ENCODE assay signal across 16 cellular contexts in the genomic region with DNA sequence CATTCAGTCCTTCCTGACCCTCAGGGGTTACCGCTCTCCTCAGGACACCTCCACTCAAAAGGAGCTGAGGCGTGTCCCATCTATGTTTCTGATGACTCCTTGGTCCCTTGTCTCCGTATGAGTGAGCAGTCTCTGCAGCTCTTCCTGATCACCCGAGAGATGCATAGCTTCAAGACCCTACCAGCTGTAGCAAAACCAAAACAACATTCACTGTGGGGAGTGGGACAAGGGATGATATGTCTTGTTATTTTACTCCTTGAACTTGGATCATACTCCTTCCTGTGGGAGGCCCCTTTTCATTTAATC. TPM values are rescaled to one million over a fixed set of nuclear protein-coding genes. Genes with fewer than 3 reads are reported as not detected.
DNase-seq lines count a peak whose midpoint lies in the region; ATAC-seq and TF ChIP-seq lines count a peak whose summit lies in the region.
"Had no signal": no experiment of that assay in that cellular context is flagged by ENCODE, and none has a peak within 500 bp of the region (broad histone marks: within the 10 kb centered on the region; RNA-seq: fewer than 3 reads in every experiment).

No MANE protein-coding gene starts in this region.

- 91% methylated on average over 4 of the region's 4 CpGs for WGBS in hepatocyte (ENCODE audit: low lambda C conversion rate, missing lambda C conversion rate)

- H3K4me2 ChIP-seq in hepatocyte = no peak overlapping the region

- no peaks in the 10 kb centered on the region for H3K36me3 ChIP-seq in hepatocyte (replicated peaks; ENCODE audit: insufficient read depth, low read depth)
- H3K36me3 ChIP-seq: gastroesophageal sphincter, thoracic aorta had no signal

- H3K79me2 ChIP-seq in hepatocyte = no peaks in the 10 kb centered on the region

- H3K27ac Mint-ChIP-seq in central memory CD8-positive, alpha-beta T cell (ENCODE audit: low read depth) = peak overlapping the region; percentile 7
- H3K27ac Mint-ChIP-seq: activated CD4-positive, alpha-beta T cell treated with anti-CD3 and anti-CD28 coated beads, Interleukin-2, amount 10 ng/mL, durations not matched to agents 24 days and 14 days had no signal

- no peak for TF ChIP-seq CTCF in hepatocyte (IDR thresholded peaks at IDR 0.05; ENCODE audit: poor library complexity)

- no peaks in the 10 kb centered on the region for H3K27me3 ChIP-seq in hepatocyte

- H3K27ac ChIP-seq in hepatocyte = no peak overlapping the region
- H3K27ac ChIP-seq: C4-2B, gastroesophageal sphincter, thoracic aorta had no signal

- H2AFZ ChIP-seq in hepatocyte = no peak overlapping the region

- ATAC-seq in GM18873 (IDR thresholded peaks at IDR 0.05; ENCODE audit: low FRiP score, unreplicated experiment) (peak; percentile 34), GM21381 (IDR thresholded peaks at IDR 0.05; ENCODE audit: unreplicated experiment) (peak; percentile 17), HG02943 (IDR thresholded peaks at IDR 0.05; ENCODE audit: low read depth, unreplicated experiment) (peak; percentile 6), HG02884 (IDR thresholded peaks at IDR 0.05; ENCODE audit: unreplicated experiment) (no peak)
- no peak for ATAC-seq in central memory CD8-positive, alpha-beta T cell (replicated peaks; ENCODE audit: extremely low read depth, poor library complexity, severe bottlenecking)
- ATAC-seq: gastroesophageal sphincter had no signal

- H3K4me1 ChIP-seq in hepatocyte (ENCODE audit: insufficient read depth) = peaks cover 13% of the 10 kb centered on the region
- H3K4me1 ChIP-seq: gastroesophageal sphincter had no signal

- no peaks in the 10 kb centered on the region for H3K9me3 Mint-ChIP-seq in central memory CD8-positive, alpha-beta T cell
- H3K9me3 Mint-ChIP-seq: activated CD4-positive, alpha-beta T cell treated with anti-CD3 and anti-CD28 coated beads, Interleukin-2, amount 10 ng/mL, durations not matched to agents 24 days and 14 days; immature natural killer cell had no signal

- no peaks in the 10 kb centered on the region for H4K20me1 ChIP-seq in hepatocyte (ENCODE audit: insufficient read depth, poor library complexity, severe bottlenecking)

- H3K36me3 Mint-ChIP-seq in central memory CD8-positive, alpha-beta T cell (ENCODE audit: insufficient read depth) = no peaks in the 10 kb centered on the region
- H3K36me3 Mint-ChIP-seq: immature natural killer cell had no signal

- DNase-seq in central memory CD8-positive, alpha-beta T cell (ENCODE audit: low spot score in 2 of 2) = no peak
- DNase-seq in hepatocyte (ENCODE audit: low spot score) = no peak
- DNase-seq in NCI-H2107 (lab: John Stamatoyannopoulos, UW) = no peak
- DNase-seq in COR-L47 (lab: John Stamatoyannopoulos, UW) = no peak
- DNase-seq: activated CD4-positive, alpha-beta T cell treated with anti-CD3 and anti-CD28 coated beads, Interleukin-2, amount 10 ng/mL, durations not matched to agents 24 days and 14 days; NCI-H526; posterior cingulate gyrus; stimulated activated CD4-positive, alpha-beta T cell treated with anti-CD3 and anti-CD28 coated beads, Interleukin-12 subunit alpha, Interleukin-12 subunit beta, amount 100 ng/mL, for 4 hours had no signal

- H3K4me1 Mint-ChIP-seq in central memory CD8-positive, alpha-beta T cell = peaks cover 10% of the 10 kb centered on the region
- H3K4me1 Mint-ChIP-seq: activated CD4-positive, alpha-beta T cell treated with anti-CD3 and anti-CD28 coated beads, Interleukin-2, amount 10 ng/mL, durations not matched to agents 24 days and 14 days; immature natural killer cell had no signal

- no peaks in the 10 kb centered on the region for H3K9me2 ChIP-seq in hepatocyte (replicated peaks; ENCODE audit: insufficient read depth)

- H3K4me3 Mint-ChIP-seq in central memory CD8-positive, alpha-beta T cell = no peak overlapping the region
- H3K4me3 Mint-ChIP-seq: activated CD4-positive, alpha-beta T cell treated with anti-CD3 and anti-CD28 coated beads, Interleukin-2, amount 10 ng/mL, durations not matched to agents 24 days and 14 days had no signal

- peaks cover 11% of the 10 kb centered on the region for H3K27me3 Mint-ChIP-seq in central memory CD8-positive, alpha-beta T cell

- no peak overlapping the region for H3K4me3 ChIP-seq in hepatocyte
- H3K4me3 ChIP-seq: gastroesophageal sphincter, thoracic aorta had no signal

- H3K9me3 ChIP-seq in hepatocyte (ENCODE audit: low read depth) = no peaks in the 10 kb centered on the region
- H3K9me3 ChIP-seq: gastroesophageal sphincter, thoracic aorta had no signal

RNA-seq across cellular contexts. Expression of a gene that starts 14.4 kb away (rescaled TPM):
- total RNA-seq in hepatocyte = 18.4 and 26.6 TPM in 2 replicates
- polyA plus RNA-seq in hepatocyte = 9.7 and 15.6 TPM in 2 replicates

Comparison
In these comparisons a context has a peak if more than half of its experiments do, and no peak if none do; other contexts are left out.
1. ATAC-seq: peak in GM18873 (single experiment), GM21381 (single experiment) and HG02943 (single experiment); none in central memory CD8-positive, alpha-beta T cell (single experiment) and HG02884 (single experiment).